ENCODE assay signal across 9 cellular contexts in genomic region chr18:2569338-2570207, GRCh38. TPM values are rescaled to one million over a fixed set of nuclear protein-coding genes. Genes with fewer than 3 reads are reported as not detected.
DNase-seq lines count a peak whose midpoint lies in the region; ATAC-seq, FAIRE-seq and TF ChIP-seq lines count a peak whose summit lies in the region.
"Had no signal": no experiment of that assay in that cellular context is flagged by ENCODE, and none has a peak within 500 bp of the region (broad histone marks: within the 10 kb centered on the region; RNA-seq: fewer than 3 reads in every experiment).

No MANE protein-coding gene starts in this region.

- H3K23ac ChIP-seq in H9 (ENCODE audit: insufficient read length, low read depth, low read length), result no peak overlapping the region

- H3K27ac ChIP-seq in A549 (peak overlapping the region in 1 of 2 experiments; percentile 94; a peak in 4 of 6 replicates), H9 (ENCODE audit: insufficient read length, low read depth, low read length) (no peak overlapping the region), lower lobe of right lung (no peak overlapping the region), left lung (peak overlapping the region in 1 of 2 donors; percentile 97)

- DNase-seq in A549 (ENCODE audit: low read depth in 1 of 2, low spot score in 1 of 2) (no peak), H9 (no peak), adipocyte (ENCODE audit: low read depth) (no peak), lower lobe of right lung (no peak), left lung (no peak)
- no peak for DNase-seq in effector CD8-positive, alpha-beta T cell (lab: John Stamatoyannopoulos, UW)
- no peak for DNase-seq in effector CD4-positive, alpha-beta T cell
- DNase-seq: NCI-H2029 had no signal

- CTCF ChIA-PET in A549 (lab: Yijun Ruan, JAX), result no interaction called here

- H3K4me1 ChIP-seq in A549, result peaks cover 19% of the 10 kb centered on the region
- peaks cover 5% of the 10 kb centered on the region; the same call in 1 of the 2 replicates for H3K4me1 ChIP-seq in H9 (ENCODE audit: insufficient read depth, low read length)
- H3K4me1 ChIP-seq in adipocyte (ENCODE audit: control insufficient read depth, insufficient read depth, low read length), result peaks cover 21% of the 10 kb centered on the region
- peaks cover 15% of the 10 kb centered on the region for H3K4me1 ChIP-seq in lower lobe of right lung
- peaks cover 9 to 44% of the 10 kb centered on the region in 2 donors for H3K4me1 ChIP-seq in left lung

- H4K8ac ChIP-seq in H9 (replicated peaks; ENCODE audit: insufficient read length, low read depth, low read length), result no peak overlapping the region

- POLR2A ChIA-PET in A549 (lab: Yijun Ruan, JAX), result no interaction called here

- intact Hi-C loops in lower lobe of right lung (cut with DNase I) (no loop called here), left lung (cut with DNase I) (no loop called here)

- H3T11ph ChIP-seq in H9 (ENCODE audit: low read length), result no peak overlapping the region

- H3K27ac Mint-ChIP-seq in H9, result peak overlapping the region in 2 of 3 experiments; percentile 0 to 6; a peak in 2 of 7 replicates

- no peak overlapping the region for H2BK120ac ChIP-seq in H9 (ENCODE audit: low read depth, low read length, poor library complexity, severe bottlenecking)

- no peak overlapping the region for H4K91ac ChIP-seq in H9 (ENCODE audit: insufficient read length, low read depth, low read length)

- H3K27me3 ChIP-seq in H9 (ENCODE audit: insufficient read depth, low read length), result no peaks in the 10 kb centered on the region
- H3K27me3 ChIP-seq in adipocyte (replicated peaks; ENCODE audit: control insufficient read depth, insufficient read depth, low read length), result no peaks in the 10 kb centered on the region
- no peaks in the 10 kb centered on the region for H3K27me3 ChIP-seq in lower lobe of right lung (ENCODE audit: low read depth)
- no peaks in the 10 kb centered on the region for H3K27me3 ChIP-seq in left lung

- no peaks in the 10 kb centered on the region for H3K27me3 Mint-ChIP-seq in H9 (ENCODE audit: low read depth)

- H3K4me2 ChIP-seq in A549 (peak overlapping the region; percentile 70), H9 (ENCODE audit: insufficient read depth, insufficient read length, low read length) (peak overlapping the region; percentile 94)

- H3K79me2 ChIP-seq in H9 (ENCODE audit: insufficient read depth, low read length), result peaks cover 20% of the 10 kb centered on the region; the same call in 1 of the 2 replicates

- H3K9me3 ChIP-seq in A549, result no peaks in the 10 kb centered on the region
- no peaks in the 10 kb centered on the region for H3K9me3 ChIP-seq in H9 (ENCODE audit: control insufficient read depth, low read depth, low read length)
- H3K9me3 ChIP-seq in adipocyte (ENCODE audit: control insufficient read depth, low read length), result no peaks in the 10 kb centered on the region
- no peaks in the 10 kb centered on the region for H3K9me3 ChIP-seq in lower lobe of right lung
- no peaks in the 10 kb centered on the region for H3K9me3 ChIP-seq in left lung

- peaks cover 3% of the 10 kb centered on the region for H3K79me1 ChIP-seq in H9 (ENCODE audit: insufficient read depth, low read depth, low read length, poor library complexity, severe bottlenecking)

- H3K9me3 Mint-ChIP-seq in H9, result no peaks in the 10 kb centered on the region; a peak in 1 of 5 replicates

- H3K36me3 ChIP-seq in adipocyte (ENCODE audit: control insufficient read depth, insufficient read depth, low read length, severe bottlenecking), result peaks cover 3% of the 10 kb centered on the region
- peaks cover 10% of the 10 kb centered on the region for H3K36me3 ChIP-seq in lower lobe of right lung
- H3K36me3 ChIP-seq in left lung, result no peaks in the 10 kb centered on the region

- no peak for TF ChIP-seq RAD21 in A549 (conservative IDR thresholded peaks at IDR 0.05 in 1 of 2, IDR thresholded peaks at IDR 0.05 in 1 of 2)

- H3K4me1 Mint-ChIP-seq in H9, result peaks cover 26 to 28% of the 10 kb centered on the region in 2 experiments

- no peak for TF ChIP-seq EP300 in A549 (IDR thresholded peaks at IDR 0.05)

- H4K5ac ChIP-seq in H9 (ENCODE audit: insufficient read length, low read depth, low read length), result no peak overlapping the region

- H3K4ac ChIP-seq in H9 (ENCODE audit: low read depth, low read length), result no peak overlapping the region

- WGBS in A549 (ENCODE audit: missing lambda C conversion rate), result 90% methylated on average over 10 of the region's 10 CpGs
- no CpG with 5 or more reads among the region's 10 CpGs for WGBS in H9 (ENCODE audit: extremely low coverage, insufficient read length, low lambda C conversion rate)

- ATAC-seq in A549 (no peak), lower lobe of right lung (no peak), left lung (no peak), GM18520 (IDR thresholded peaks at IDR 0.05; ENCODE audit: unreplicated experiment) (no peak)

- H2BK20ac ChIP-seq in H9 (ENCODE audit: low read depth, low read length, poor library complexity, severe bottlenecking), result no peak overlapping the region

- no peak overlapping the region for H3K18ac ChIP-seq in H9 (ENCODE audit: insufficient read length, low read depth, low read length)

- no peak overlapping the region for H2BK5ac ChIP-seq in H9 (ENCODE audit: insufficient read length, low read length)

- H3K4me3 Mint-ChIP-seq in H9, result peak overlapping the region; percentile 96 to 99

- H3K4me3 ChIP-seq in A549 (peak overlapping the region; percentile 85; the same call in 2 of the 3 replicates), adipocyte (ENCODE audit: low read length) (peak overlapping the region; percentile 99), lower lobe of right lung (peak overlapping the region; percentile 68), left lung (peak overlapping the region in 1 of 2 donors; percentile 58)

- no peak for TF ChIP-seq CTCF in A549 (IDR thresholded peaks at IDR 0.05)
- no peak for TF ChIP-seq CTCF in H9 (conservative IDR thresholded peaks at IDR 0.05)
- no peak for TF ChIP-seq CTCF in lower lobe of right lung (IDR thresholded peaks at IDR 0.05)
- TF ChIP-seq CTCF in left lung (IDR thresholded peaks at IDR 0.05), result no peak

- H4K20me1 ChIP-seq in H9 (ENCODE audit: control insufficient read depth, insufficient read depth, insufficient read length), result no peaks in the 10 kb centered on the region

- H3K9ac ChIP-seq in H9 (ENCODE audit: extremely low read depth, insufficient read length, low read length), result peak overlapping the region; percentile 59
- H3K9ac ChIP-seq in adipocyte (ENCODE audit: low read length), result peak overlapping the region; percentile 97

- H2AFZ ChIP-seq in H9 (ENCODE audit: low read length), result no peak overlapping the region

- H3K23me2 ChIP-seq in H9 (ENCODE audit: insufficient read length, low read depth, low read length, poor library complexity, severe bottlenecking), result peaks cover 14% of the 10 kb centered on the region

- H3K56ac ChIP-seq in H9 (ENCODE audit: insufficient read length, low read depth, low read length), result no peak overlapping the region

- FAIRE-seq in A549 (lab: Jason Lieb, UNC), result no peak

- no peak overlapping the region for H3K14ac ChIP-seq in H9 (ENCODE audit: insufficient read depth, low read length)

- H2BK15ac ChIP-seq in H9 (ENCODE audit: low read depth, low read length), result no peak overlapping the region

- TF ChIP-seq POLR2A in A549 (IDR thresholded peaks at IDR 0.05; ENCODE audit: low read length), result no peak

- no peak overlapping the region for H2BK12ac ChIP-seq in H9 (ENCODE audit: insufficient read length, low read depth, low read length)

- H2AK5ac ChIP-seq in H9 (ENCODE audit: insufficient read length, low read length), result no peak overlapping the region

- H3K36me3 Mint-ChIP-seq in H9 (ENCODE audit: insufficient read depth in 1 of 3, low read depth in 3 of 3), result peaks cover 5 to 21% (median 12%) of the 10 kb centered on the region in 3 experiments; a peak in 6 of 7 replicates

TF ChIP-seq in A549, 52 proteins besides CTCF, POLR2A, EP300 and RAD21 (continues in another document):
- no peak for TF ChIP-seq MAZ (IDR thresholded peaks at IDR 0.05; ENCODE audit: borderline replicate concordance, low read depth, low read length)
- no peak for TF ChIP-seq TP53 (CRISPR knock-in tag; IDR thresholded peaks at IDR 0.05)
- no peak for TF ChIP-seq FOSL2 (IDR thresholded peaks at IDR 0.05)
- no peak for TF ChIP-seq FOSL2 (CRISPR knock-in tag; IDR thresholded peaks at IDR 0.05)
- no peak for TF ChIP-seq BHLHE40 (IDR thresholded peaks at IDR 0.05; ENCODE audit: low read depth, low read length)
- no peak for TF ChIP-seq HOXA7 (CRISPR knock-in tag; IDR thresholded peaks at IDR 0.05)
- no peak for TF ChIP-seq CEBPB (IDR thresholded peaks at IDR 0.05)
- no peak for TF ChIP-seq NPAS2 (CRISPR knock-in tag; IDR thresholded peaks at IDR 0.05; ENCODE audit: borderline replicate concordance)
- no peak for TF ChIP-seq FOSB (CRISPR knock-in tag; IDR thresholded peaks at IDR 0.05)
- no peak for TF ChIP-seq HEYL (CRISPR knock-in tag; IDR thresholded peaks at IDR 0.05)
- no peak for TF ChIP-seq BCL3 (IDR thresholded peaks at IDR 0.05)

RNA-seq across cellular contexts. Expression of gene METTL4, which starts 1.7 kb away (rescaled TPM):
- polyA plus RNA-seq in A549 (2011; rRNA removed) (10.1 and 14.9 TPM in 2 replicates), A549 (2017; fragmentation: RNase III; extraction: RNeasy Plus Mini Kit Qiagen cat#74134 plus additional on column Dnase treatment) (6.1 to 7.1 TPM (median 6.5 TPM) in 3 replicates)
- 2.7 and 2.9 TPM in 2 replicates for polyA plus RNA-seq in A549 (2012; cell fraction: cytosol; rRNA removed)
- 1.7 and 4.1 TPM in 2 replicates for polyA plus RNA-seq in A549 (2012; cell fraction: nucleus; rRNA removed)
- 3.2 and 5.2 TPM in 2 replicates for polyA minus RNA-seq in A549 (2011; rRNA and poly(A)+ RNA removed)
- total RNA-seq in H9 (2021) (12.4 and 14.2 TPM in 2 replicates), lower lobe of right lung (11.5 TPM), left lung (10 to 100 TPM in 1 of 2 donors, 1 to 10 TPM in 1; 8.7 to 10.3 TPM)

RNA-seq across cellular contexts. Expression of gene NDC80, which starts 1.8 kb away (rescaled TPM):
- polyA plus RNA-seq in A549 (2011; rRNA removed), result 13.6 and 20.2 TPM in 2 replicates
- 7.0 and 7.4 TPM in 2 replicates for polyA plus RNA-seq in A549 (2012; cell fraction: cytosol; rRNA removed)
- 4.8 and 21.9 TPM in 2 replicates for polyA plus RNA-seq in A549 (2012; cell fraction: nucleus; rRNA removed)
- 11.1 to 13.0 TPM (median 11.7 TPM) in 3 replicates for polyA plus RNA-seq in A549 (2017; fragmentation: RNase III; extraction: RNeasy Plus Mini Kit Qiagen cat#74134 plus additional on column Dnase treatment)
- polyA minus RNA-seq in A549 (2011; rRNA and poly(A)+ RNA removed), result 9.9 and 10.7 TPM in 2 replicates
- 38.5 and 39.5 TPM in 2 replicates for total RNA-seq in H9 (2021)
- total RNA-seq in lower lobe of right lung, result 1.1 TPM
- total RNA-seq in left lung, result 1 to 10 TPM; 1.7 to 7.3 TPM
